1 cellular context compared by ENCODE assay signal in the genomic region with DNA sequence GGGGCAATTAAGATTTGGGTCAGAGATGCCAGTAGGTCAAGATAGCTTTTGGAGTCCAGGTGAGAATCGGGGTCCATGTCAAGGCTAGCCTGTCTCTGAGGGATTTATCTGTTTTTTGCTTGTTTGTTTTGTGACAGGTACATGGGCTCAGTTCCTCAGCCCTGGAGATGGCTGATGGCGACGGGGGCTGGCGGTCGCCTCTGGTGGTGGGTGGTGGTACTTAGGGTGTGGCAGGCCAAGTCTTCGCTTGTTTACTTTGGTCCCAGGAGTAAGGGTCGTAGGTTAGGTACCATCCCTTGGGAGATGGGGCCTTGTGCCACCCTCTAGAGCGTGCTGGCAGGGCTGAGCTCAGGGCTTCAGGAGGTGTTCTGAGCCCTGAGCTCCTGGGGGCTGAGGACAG.
TF ChIP-seq lines count a peak whose summit lies in the region.

No MANE protein-coding gene starts in this region.

TF ChIP-seq in H1, 55 proteins besides CTCF, POLR2A, EP300 and RAD21:
- TF ChIP-seq POLR2AphosphoS5 (IDR thresholded peaks at IDR 0.05; ENCODE audit: low read depth, low read length) (no peak), KDM4A (IDR thresholded peaks at IDR 0.05; ENCODE audit: low read depth, low read length, severe bottlenecking) (no peak), YY1 (IDR thresholded peaks at IDR 0.05; ENCODE audit: low read depth, low read length) (no peak), SIN3A (conservative IDR thresholded peaks at IDR 0.05 in 1 of 2, IDR thresholded peaks at IDR 0.05 in 1 of 2; ENCODE audit: low read depth in 1 of 2, low read length in 2 of 2) (no peak), ASH2L (IDR thresholded peaks at IDR 0.05; ENCODE audit: low read length) (no peak)
TF ChIP-seq in H1: peak in this region for 0.
